Comparison of ENCODE assay signal across 12 cellular contexts in the genomic region with DNA sequence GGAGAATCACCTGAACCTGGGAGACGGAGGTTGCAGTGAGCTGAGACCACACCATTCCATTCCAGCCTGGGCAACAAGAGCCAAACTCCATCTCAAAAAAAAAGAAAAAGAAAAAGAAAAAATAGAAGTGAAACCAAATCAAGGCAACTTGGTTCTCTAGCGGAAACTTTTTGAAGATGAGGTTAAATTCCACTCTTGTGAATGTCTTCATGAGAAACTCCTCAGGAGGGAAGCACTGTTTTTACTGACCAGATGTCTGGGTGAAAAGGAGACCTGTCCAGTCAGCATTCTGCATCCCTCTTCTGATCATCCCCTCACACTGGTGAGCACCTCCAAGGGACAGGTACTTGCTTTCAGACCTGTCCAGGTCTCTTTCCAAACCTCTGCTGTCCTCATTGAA. TPM values are rescaled to one million over a fixed set of nuclear protein-coding genes. Genes with fewer than 3 reads are reported as not detected.
A peak's percentile ranks its signal among the peaks of the same experiment; 100 is the strongest.
DNase-seq lines count a peak whose midpoint lies in the region; ATAC-seq and TF ChIP-seq lines count a peak whose summit lies in the region.
"Had no signal": no experiment of that assay in that cellular context is flagged by ENCODE, and none has a peak within 500 bp of the region (broad histone marks: within the 10 kb centered on the region; RNA-seq: fewer than 3 reads in every experiment).

No MANE protein-coding gene starts in this region.

- H3K27ac Mint-ChIP-seq in activated naive CD4-positive, alpha-beta T cell treated with anti-CD3 and anti-CD28 coated beads, Interleukin-2, amount 10 ng/mL, durations not matched to agents 7 days and 5 days = peak overlapping the region; percentile 64
- H3K27ac Mint-ChIP-seq in T-helper 17 cell = peak overlapping the region; percentile 89

- H3K4me3 Mint-ChIP-seq in activated naive CD4-positive, alpha-beta T cell treated with anti-CD3 and anti-CD28 coated beads, Interleukin-2, amount 10 ng/mL, durations not matched to agents 7 days and 5 days = peak overlapping the region; percentile 18
- peak overlapping the region; percentile 82 for H3K4me3 Mint-ChIP-seq in T-helper 17 cell

- no peaks in the 10 kb centered on the region for H3K36me3 ChIP-seq in subcutaneous abdominal adipose tissue (ENCODE audit: control insufficient read depth in 5 of 5, insufficient read depth in 5 of 5, low read length in 5 of 5)
- H3K36me3 ChIP-seq: BE2C had no signal

- H3K27me3 ChIP-seq in subcutaneous abdominal adipose tissue (ENCODE audit: control insufficient read depth in 5 of 5, insufficient read depth in 4 of 5, low read length in 5 of 5) = no peaks in the 10 kb centered on the region
- H3K27me3 ChIP-seq: BE2C had no signal

- ATAC-seq in T-helper 17 cell (no peak), GM18505 (IDR thresholded peaks at IDR 0.05; ENCODE audit: unreplicated experiment) (no peak)
- ATAC-seq: HCT116, Panc1 had no signal

- H3K4me1 Mint-ChIP-seq in activated naive CD4-positive, alpha-beta T cell treated with anti-CD3 and anti-CD28 coated beads, Interleukin-2, amount 10 ng/mL, durations not matched to agents 7 days and 5 days = peaks cover 80% of the 10 kb centered on the region
- H3K4me1 Mint-ChIP-seq in T-helper 17 cell = peaks cover 66% of the 10 kb centered on the region

- H3K9me3 Mint-ChIP-seq in activated naive CD4-positive, alpha-beta T cell treated with anti-CD3 and anti-CD28 coated beads, Interleukin-2, amount 10 ng/mL, durations not matched to agents 7 days and 5 days = no peaks in the 10 kb centered on the region

- H3K27ac ChIP-seq in subcutaneous abdominal adipose tissue (ENCODE audit: low read depth, low read length) = peak overlapping the region; percentile 13

- peaks cover 13 to 80% (median 69%) of the 10 kb centered on the region in 5 donors for H3K4me1 ChIP-seq in subcutaneous abdominal adipose tissue (ENCODE audit: control insufficient read depth in 5 of 5, insufficient read depth in 5 of 5, low read length in 5 of 5)

- H3K27me3 Mint-ChIP-seq in activated naive CD4-positive, alpha-beta T cell treated with anti-CD3 and anti-CD28 coated beads, Interleukin-2, amount 10 ng/mL, durations not matched to agents 7 days and 5 days = no peaks in the 10 kb centered on the region
- H3K27me3 Mint-ChIP-seq in T-helper 17 cell = no peaks in the 10 kb centered on the region

- no peak for DNase-seq in activated naive CD4-positive, alpha-beta T cell treated with anti-CD3 and anti-CD28 coated beads, Interleukin-2, amount 10 ng/mL, durations not matched to agents 7 days and 5 days
- no peak for DNase-seq in activated naive CD4-positive, alpha-beta T cell (lab: John Stamatoyannopoulos, UW)
- no peak for DNase-seq in T-helper 17 cell
- DNase-seq in fibroblast of peridontal ligament (ENCODE audit: extremely low read depth) = peak; percentile 57
- DNase-seq in NCI-H146 (lab: John Stamatoyannopoulos, UW) = no peak
- DNase-seq in NCI-H526 treated with DMSO at 0.1 percent for 48 hours (lab: John Stamatoyannopoulos, UW) = no peak
- DNase-seq: BE2C, NCI-H1417 had no signal

- H3K9me3 ChIP-seq in T-helper 17 cell (ENCODE audit: control insufficient read depth, low read length, poor library complexity, severe bottlenecking) = no peaks in the 10 kb centered on the region
- no peaks in the 10 kb centered on the region for H3K9me3 ChIP-seq in subcutaneous abdominal adipose tissue (ENCODE audit: control insufficient read depth in 5 of 5, low read length in 5 of 5)
- H3K9me3 ChIP-seq: BE2C had no signal

- no peak overlapping the region for H3K9ac ChIP-seq in subcutaneous abdominal adipose tissue (ENCODE audit: low read length in 5 of 5)

- H3K4me3 ChIP-seq in subcutaneous abdominal adipose tissue (ENCODE audit: low read depth in 1 of 5, low read length in 5 of 5) = no peak overlapping the region

- CTCF ChIA-PET in activated naive CD4-positive, alpha-beta T cell treated with anti-CD3 and anti-CD28 coated beads, Interleukin-2, amount 10 ng/mL, durations not matched to agents 7 days and 5 days (lab: Charles Lee) = no interaction called here

- no peak for TF ChIP-seq POLR2A in GM18505 (IDR thresholded peaks at IDR 0.05; ENCODE audit: borderline replicate concordance, extremely low read depth, insufficient read depth, insufficient read length)

- H3K36me3 Mint-ChIP-seq in activated naive CD4-positive, alpha-beta T cell treated with anti-CD3 and anti-CD28 coated beads, Interleukin-2, amount 10 ng/mL, durations not matched to agents 7 days and 5 days = peaks cover 8% of the 10 kb centered on the region
- no peaks in the 10 kb centered on the region for H3K36me3 Mint-ChIP-seq in T-helper 17 cell (ENCODE audit: low read depth)

RNA-seq across cellular contexts. Expression of gene BRD4, which starts 15.8 kb away (rescaled TPM):
- 100 to 1,000 TPM; 120 to 123 TPM for total RNA-seq in T-helper 17 cell
